13 cellular contexts compared by ENCODE assay signal in genomic region chr1:43317817-43318471, GRCh38. TPM values are rescaled to one million over a fixed set of nuclear protein-coding genes. Genes with fewer than 3 reads are reported as not detected.
DNase-seq lines count a peak whose midpoint lies in the region; ATAC-seq, FAIRE-seq and TF ChIP-seq lines count a peak whose summit lies in the region.
"Had no signal": no experiment of that assay in that cellular context is flagged by ENCODE, and none has a peak within 500 bp of the region (broad histone marks: within the 10 kb centered on the region; RNA-seq: fewer than 3 reads in every experiment).

No MANE protein-coding gene starts in this region.

- no peaks in the 10 kb centered on the region for H3K9me3 ChIP-seq in left ventricle myocardium inferior (replicated peaks)
- H3K9me3 ChIP-seq: heart right ventricle had no signal

- no peak for TF ChIP-seq CTCF in left ventricle myocardium inferior (IDR thresholded peaks at IDR 0.05; ENCODE audit: borderline replicate concordance)

- DNase-seq in cardiac septum (ENCODE audit: low spot score), result peak; percentile 67
- no peak for DNase-seq in left ventricle myocardium inferior
- peak; percentile 53 for DNase-seq in inferior parietal cortex (ENCODE audit: extremely low spot score)
- no peak for DNase-seq in urothelium cell line (ENCODE audit: low spot score)
- DNase-seq in NCI-H1092 treated with DMSO at 0.1 percent for 48 hours (lab: John Stamatoyannopoulos, UW), result no peak
- DNase-seq: activated CD4-positive, alpha-beta T cell treated with anti-CD3 and anti-CD28 coated beads for 4 hours; activated naive CD4-positive, alpha-beta T cell treated with anti-CD3 and anti-CD28 coated beads for 36 hours; heart right ventricle had no signal

- FAIRE-seq in urothelium cell line (lab: Jason Lieb, UNC), result peak; percentile 9

- H3K4me1 ChIP-seq in left ventricle myocardium inferior, result peaks cover 4% of the 10 kb centered on the region

- peaks cover 22% of the 10 kb centered on the region for H3K36me3 ChIP-seq in left ventricle myocardium inferior

- ATAC-seq in GM19397 (IDR thresholded peaks at IDR 0.05; ENCODE audit: unreplicated experiment), result no peak

- no peaks in the 10 kb centered on the region for H3K27me3 ChIP-seq in left ventricle myocardium inferior (ENCODE audit: low read depth)
- H3K27me3 ChIP-seq: heart right ventricle had no signal

- H3K27ac ChIP-seq in left ventricle myocardium inferior (replicated peaks), result no peak overlapping the region
- H3K27ac ChIP-seq: heart right ventricle had no signal

- intact Hi-C loops in cardiac septum (cut with DNase I) (no loop called here), left ventricle myocardium inferior (cut with micrococcal nuclease) (no loop called here)

- no peak overlapping the region for H3K4me3 ChIP-seq in left ventricle myocardium inferior
- H3K4me3 ChIP-seq: heart right ventricle had no signal

RNA-seq across cellular contexts. Expression of gene TIE1, which starts 17.2 kb away (rescaled TPM):
- total RNA-seq in cardiac septum (27.7 TPM), left ventricle myocardium inferior (25.1 TPM)
- total RNA-seq: activated naive CD4-positive, alpha-beta T cell treated with anti-CD3 and anti-CD28 coated beads for 36 hours had no signal

RNA-seq across cellular contexts. Expression of gene MPL, which starts 19.7 kb away (rescaled TPM):
- total RNA-seq in cardiac septum (1.6 TPM), left ventricle myocardium inferior (0.82 TPM)
- total RNA-seq: activated naive CD4-positive, alpha-beta T cell treated with anti-CD3 and anti-CD28 coated beads for 36 hours; mesothelial cell of epicardium; SK-MEL-5; skeletal muscle tissue had no signal

RNA-seq across cellular contexts. Expression of gene C1orf210, which starts 32.6 kb away (rescaled TPM):
- total RNA-seq in cardiac septum (not detected), left ventricle myocardium inferior (not detected)
- total RNA-seq: activated naive CD4-positive, alpha-beta T cell treated with anti-CD3 and anti-CD28 coated beads for 36 hours; Daoy; heart right ventricle; SK-MEL-5; skeletal muscle tissue had no signal

RNA-seq across cellular contexts. Expression of gene CDC20, which starts 40.8 kb away (rescaled TPM):
- 0.78 TPM for total RNA-seq in cardiac septum
- total RNA-seq in left ventricle myocardium inferior, result 0.99 TPM

RNA-seq across cellular contexts. Expression of gene TMEM125, which starts 48.2 kb away (rescaled TPM):
- total RNA-seq in cardiac septum (not detected), left ventricle myocardium inferior (not detected)
- total RNA-seq: Daoy, SK-MEL-5 had no signal

Comparison
In these comparisons a context has a peak if more than half of its experiments do, and no peak if none do; other contexts are left out.
1. DNase-seq: peak in cardiac septum (single experiment) and inferior parietal cortex (single experiment); none in left ventricle myocardium inferior (single experiment), urothelium cell line (single experiment) and NCI-H1092 treated with DMSO at 0.1 percent for 48 hours (single experiment).